ENCODE assay signal across 13 cellular contexts in genomic region chr9:109063765-109064164, GRCh38.
A peak's percentile ranks its signal among the peaks of the same experiment; 100 is the strongest.
DNase-seq lines count a peak whose midpoint lies in the region; ATAC-seq and TF ChIP-seq lines count a peak whose summit lies in the region.
"Had no signal": no experiment of that assay in that cellular context is flagged by ENCODE, and none has a peak within 500 bp of the region (broad histone marks: within the 10 kb centered on the region; RNA-seq: fewer than 3 reads in every experiment).

No MANE protein-coding gene starts in this region.

- H3K27me3 Mint-ChIP-seq in stimulated activated naive CD8-positive, alpha-beta T cell treated with anti-CD3 and anti-CD28 coated beads, Interleukin-15, Interleukin-2, amounts not matched to agents 100 ng/mL and 50 ng/mL, for 24 hours: no peaks in the 10 kb centered on the region
- H3K27me3 Mint-ChIP-seq: B cell had no signal

- no peaks in the 10 kb centered on the region for H3K4me1 Mint-ChIP-seq in stimulated activated naive CD8-positive, alpha-beta T cell treated with anti-CD3 and anti-CD28 coated beads, Interleukin-15, Interleukin-2, amounts not matched to agents 100 ng/mL and 50 ng/mL, for 24 hours (ENCODE audit: low read depth)
- H3K4me1 Mint-ChIP-seq: B cell had no signal

- DNase-seq in stimulated activated naive CD8-positive, alpha-beta T cell treated with anti-CD3 and anti-CD28 coated beads, Interleukin-15, Interleukin-2, amounts not matched to agents 100 U/mL and 50 U/mL, for 24 hours: no peak
- peak; percentile 36 for DNase-seq in RKO (ENCODE audit: low spot score)
- DNase-seq in fibroblast of peridontal ligament (ENCODE audit: extremely low read depth): peak; percentile 5
- no peak for DNase-seq in GM13976 (ENCODE audit: low spot score)
- DNase-seq in NCI-H2196 (lab: John Stamatoyannopoulos, UW; ENCODE audit: unreplicated experiment): no peak
- DNase-seq: GDM1; NCI-H2171 treated with DMSO at 0.1 percent for 48 hours; pancreas; stimulated activated CD8-positive, alpha-beta memory T cell treated with anti-CD3 and anti-CD28 coated beads, Interleukin-4, amount 100 ng/mL, for 48 hours had no signal

- H3K4me3 Mint-ChIP-seq in stimulated activated naive CD8-positive, alpha-beta T cell treated with anti-CD3 and anti-CD28 coated beads, Interleukin-15, Interleukin-2, amounts not matched to agents 100 ng/mL and 50 ng/mL, for 24 hours: no peak overlapping the region
- H3K4me3 Mint-ChIP-seq: B cell had no signal

- ATAC-seq in stimulated activated naive CD8-positive, alpha-beta T cell treated with anti-CD3 and anti-CD28 coated beads, Interleukin-15, Interleukin-2, amounts not matched to agents 100 U/mL and 50 U/mL, for 24 hours: no peak
- ATAC-seq in GM21737 (IDR thresholded peaks at IDR 0.05; ENCODE audit: unreplicated experiment) (no peak), HG03520 (IDR thresholded peaks at IDR 0.05; ENCODE audit: unreplicated experiment) (no peak)
- ATAC-seq: pancreas had no signal

- H3K36me3 Mint-ChIP-seq in stimulated activated naive CD8-positive, alpha-beta T cell treated with anti-CD3 and anti-CD28 coated beads, Interleukin-15, Interleukin-2, amounts not matched to agents 100 ng/mL and 50 ng/mL, for 24 hours (ENCODE audit: low read depth): peaks cover 57% of the 10 kb centered on the region

- peak overlapping the region; percentile 1 for H3K27ac Mint-ChIP-seq in stimulated activated naive CD8-positive, alpha-beta T cell treated with anti-CD3 and anti-CD28 coated beads, Interleukin-15, Interleukin-2, amounts not matched to agents 100 ng/mL and 50 ng/mL, for 24 hours
- H3K27ac Mint-ChIP-seq: B cell had no signal

- in situ Hi-C loops in GM13976 (cut with MboI; ENCODE audit: low sequenced_read_pairs, unreplicated experiment): no loop called here

- H3K9me3 Mint-ChIP-seq in stimulated activated naive CD8-positive, alpha-beta T cell treated with anti-CD3 and anti-CD28 coated beads, Interleukin-15, Interleukin-2, amounts not matched to agents 100 ng/mL and 50 ng/mL, for 24 hours: no peaks in the 10 kb centered on the region

- no peak for TF ChIP-seq CTCF in GM13976 (IDR thresholded peaks at IDR 0.05; ENCODE audit: borderline replicate concordance, control extremely low read depth, extremely low read depth, insufficient read depth, missing control alignments)

Comparison
In these comparisons a context has a peak if more than half of its experiments do, and no peak if none do; other contexts are left out.
1. DNase-seq: peak in RKO (single experiment) and fibroblast of peridontal ligament (single experiment); none in stimulated activated naive CD8-positive, alpha-beta T cell treated with anti-CD3 and anti-CD28 coated beads, Interleukin-15, Interleukin-2, amounts not matched to agents 100 U/mL and 50 U/mL, for 24 hours (single experiment), GM13976 (single experiment) and NCI-H2196 (single experiment).